7 cellular contexts compared by ENCODE assay signal in the genomic region with DNA sequence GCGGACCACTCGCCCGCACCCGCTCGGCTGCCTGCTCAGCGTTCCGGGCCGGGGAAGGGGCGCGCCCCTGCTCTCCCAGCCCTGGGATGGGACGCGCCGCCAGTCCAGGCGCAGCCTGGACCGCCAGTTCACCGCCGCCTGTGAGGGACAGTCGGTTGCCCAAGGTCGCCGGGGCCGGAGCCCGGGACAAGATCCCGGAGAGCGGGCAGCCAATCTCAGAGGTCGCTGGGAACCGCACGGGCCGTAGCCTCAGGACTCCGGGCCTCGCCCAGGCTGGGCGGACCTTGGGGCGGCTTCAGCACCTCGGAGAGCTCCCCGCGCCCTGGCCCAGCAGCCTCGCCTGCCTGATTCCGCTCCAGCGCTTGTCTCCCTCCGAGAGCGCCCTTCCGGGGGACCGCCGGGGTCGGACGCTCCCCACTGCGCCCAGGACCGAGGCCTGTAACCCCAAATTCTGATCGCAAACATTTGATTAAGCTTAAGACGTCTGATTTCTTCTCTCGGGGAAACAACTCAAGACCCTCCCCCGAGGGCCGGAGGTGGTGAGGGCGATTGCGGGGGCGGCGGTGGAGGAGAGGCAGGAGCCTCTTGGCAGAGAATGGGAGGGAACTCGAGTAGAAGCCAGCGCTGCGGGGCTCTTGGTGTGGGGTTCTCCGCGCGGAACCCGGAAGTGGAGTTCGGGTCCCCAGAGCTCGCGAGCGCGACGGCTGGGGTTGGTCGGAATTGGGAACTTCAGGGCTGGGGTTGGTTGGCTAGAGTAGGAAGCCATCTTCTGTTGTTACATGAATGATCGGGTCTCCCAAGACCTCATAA. TPM values are rescaled to one million over a fixed set of nuclear protein-coding genes. Genes with fewer than 3 reads are reported as not detected.
DNase-seq lines count a peak whose midpoint lies in the region; ATAC-seq and TF ChIP-seq lines count a peak whose summit lies in the region.

No MANE protein-coding gene starts in this region.

- ATAC-seq in GM18520 (IDR thresholded peaks at IDR 0.05; ENCODE audit: unreplicated experiment) = peak; percentile 36
- peak; percentile 57 for ATAC-seq in HG03045 (IDR thresholded peaks at IDR 0.05; ENCODE audit: unreplicated experiment)
- ATAC-seq in stimulated activated naive B cell treated with anti-CD40 and anti-IgM and Interleukin-4, amounts not matched to agents 10 μg/mL and 1 μg/mL and 100 μg/mL, for 72 hours (replicated peaks) = peak; percentile 80 to 84

- peak; percentile 77 for DNase-seq in activated T-helper 2 cell treated with anti-CD3 and anti-CD28 coated beads, Interferon-gamma antibody, Interleukin-2, Interleukin-4, amounts not matched to agents 10 μg/mL and 5 μg/mL and 100 μg/mL, durations not matched to agents 14 hours and 24 hours and 36 hours (ENCODE audit: low spot score)
- peak; percentile 82 for DNase-seq in fibroblast of pulmonary artery (ENCODE audit: low read depth)
- peak; percentile 62 for DNase-seq in stimulated activated naive B cell treated with anti-CD40 and anti-IgM and Interleukin-4, amounts not matched to agents 10 μg/mL and 1 μg/mL and 100 μg/mL, for 72 hours

- no peaks in the 10 kb centered on the region for H3K9me3 Mint-ChIP-seq in activated T-helper 2 cell treated with anti-CD3 and anti-CD28 coated beads, Interferon-gamma antibody, Interleukin-2, Interleukin-4, amounts not matched to agents 10 μg/mL and 5 μg/mL and 100 μg/mL, durations not matched to agents 14 hours and 24 hours and 36 hours
- no peaks in the 10 kb centered on the region for H3K9me3 Mint-ChIP-seq in nephron
- H3K9me3 Mint-ChIP-seq in stimulated activated naive B cell treated with anti-CD40 and anti-IgM and Interleukin-4, amounts not matched to agents 10 μg/mL and 1 μg/mL and 100 μg/mL, for 72 hours = no peaks in the 10 kb centered on the region

- H3K4me3 Mint-ChIP-seq in activated T-helper 2 cell treated with anti-CD3 and anti-CD28 coated beads, Interferon-gamma antibody, Interleukin-2, Interleukin-4, amounts not matched to agents 10 μg/mL and 5 μg/mL and 100 μg/mL, durations not matched to agents 14 hours and 24 hours and 36 hours (ENCODE audit: low read depth) = peak overlapping the region; percentile 71
- peak overlapping the region; percentile 82 to 86 (median 83) for H3K4me3 Mint-ChIP-seq in nephron
- H3K4me3 Mint-ChIP-seq in stimulated activated naive B cell treated with anti-CD40 and anti-IgM and Interleukin-4, amounts not matched to agents 10 μg/mL and 1 μg/mL and 100 μg/mL, for 72 hours = peak overlapping the region; percentile 81 to 84

- H3K27me3 Mint-ChIP-seq in activated T-helper 2 cell treated with anti-CD3 and anti-CD28 coated beads, Interferon-gamma antibody, Interleukin-2, Interleukin-4, amounts not matched to agents 10 μg/mL and 5 μg/mL and 100 μg/mL, durations not matched to agents 14 hours and 24 hours and 36 hours (ENCODE audit: low read depth) = peaks cover 43% of the 10 kb centered on the region
- H3K27me3 Mint-ChIP-seq in nephron (ENCODE audit: low read depth) = peaks cover 53% of the 10 kb centered on the region
- peaks cover 45 to 48% of the 10 kb centered on the region in 2 donors for H3K27me3 Mint-ChIP-seq in stimulated activated naive B cell treated with anti-CD40 and anti-IgM and Interleukin-4, amounts not matched to agents 10 μg/mL and 1 μg/mL and 100 μg/mL, for 72 hours

- no peak for TF ChIP-seq CTCF in fibroblast of pulmonary artery (IDR thresholded peaks at IDR 0.05; ENCODE audit: low read length, missing control alignments)
- TF ChIP-seq CTCF in nephron (IDR thresholded peaks at IDR 0.05; ENCODE audit: unreplicated experiment in 3 of 3) = no peak

- H3K27ac Mint-ChIP-seq in activated T-helper 2 cell treated with anti-CD3 and anti-CD28 coated beads, Interferon-gamma antibody, Interleukin-2, Interleukin-4, amounts not matched to agents 10 μg/mL and 5 μg/mL and 100 μg/mL, durations not matched to agents 14 hours and 24 hours and 36 hours = no peak overlapping the region
- H3K27ac Mint-ChIP-seq in nephron = no peak overlapping the region
- H3K27ac Mint-ChIP-seq in stimulated activated naive B cell treated with anti-CD40 and anti-IgM and Interleukin-4, amounts not matched to agents 10 μg/mL and 1 μg/mL and 100 μg/mL, for 72 hours = peak overlapping the region; percentile 87

- peak overlapping the region; percentile 40 for H3K4me3 ChIP-seq in fibroblast of pulmonary artery (replicated peaks; ENCODE audit: low read depth, low read length)

- intact Hi-C loops in activated T-helper 2 cell treated with anti-CD3 and anti-CD28 coated beads, Interferon-gamma antibody, Interleukin-2, Interleukin-4, amounts not matched to agents 10 μg/mL and 5 μg/mL and 100 μg/mL, durations not matched to agents 14 hours and 24 hours and 36 hours (cut with micrococcal nuclease) = no loop called here

- H3K4me1 Mint-ChIP-seq in activated T-helper 2 cell treated with anti-CD3 and anti-CD28 coated beads, Interferon-gamma antibody, Interleukin-2, Interleukin-4, amounts not matched to agents 10 μg/mL and 5 μg/mL and 100 μg/mL, durations not matched to agents 14 hours and 24 hours and 36 hours (ENCODE audit: low read depth) = peaks cover 15% of the 10 kb centered on the region
- peaks cover 20% of the 10 kb centered on the region for H3K4me1 Mint-ChIP-seq in nephron
- H3K4me1 Mint-ChIP-seq in stimulated activated naive B cell treated with anti-CD40 and anti-IgM and Interleukin-4, amounts not matched to agents 10 μg/mL and 1 μg/mL and 100 μg/mL, for 72 hours = peaks cover 22 to 32% of the 10 kb centered on the region in 2 donors

- no peaks in the 10 kb centered on the region for H3K36me3 Mint-ChIP-seq in activated T-helper 2 cell treated with anti-CD3 and anti-CD28 coated beads, Interferon-gamma antibody, Interleukin-2, Interleukin-4, amounts not matched to agents 10 μg/mL and 5 μg/mL and 100 μg/mL, durations not matched to agents 14 hours and 24 hours and 36 hours (ENCODE audit: low read depth)
- peaks cover 10% of the 10 kb centered on the region for H3K36me3 Mint-ChIP-seq in nephron (ENCODE audit: low read depth)
- H3K36me3 Mint-ChIP-seq in stimulated activated naive B cell treated with anti-CD40 and anti-IgM and Interleukin-4, amounts not matched to agents 10 μg/mL and 1 μg/mL and 100 μg/mL, for 72 hours = peaks cover 19 to 20% of the 10 kb centered on the region in 2 donors

TF ChIP-seq in PFSK-1, 5 proteins besides CTCF, POLR2A, EP300 and RAD21:
- TF ChIP-seq POLR2AphosphoS5 (IDR thresholded peaks at IDR 0.05; ENCODE audit: low read depth, low read length) = no peak
- TF ChIP-seq SIN3A (IDR thresholded peaks at IDR 0.05; ENCODE audit: borderline replicate concordance, insufficient read depth, low read length) = peak; percentile 99
- TF ChIP-seq REST (IDR thresholded peaks at IDR 0.05; ENCODE audit: insufficient read depth in 1 of 2, low read depth in 2 of 2, low read length in 2 of 2) = peak; percentile 99

RNA-seq across cellular contexts. Expression of gene CHRM4, which starts 1.1 kb away (rescaled TPM):
- polyA plus RNA-seq in PFSK-1 (2012; ENCODE audit: insufficient read length, low read depth) = 1.3 TPM
- total RNA-seq in activated T-helper 2 cell treated with anti-CD3 and anti-CD28 coated beads, Interferon-gamma antibody, Interleukin-2, Interleukin-4, amounts not matched to agents 10 μg/mL and 5 μg/mL and 100 μg/mL, durations not matched to agents 14 hours and 24 hours and 36 hours = 0.11 and 0.23 TPM in 2 replicates

RNA-seq across cellular contexts. Expression of gene MDK, which starts 11.2 kb away (rescaled TPM):
- polyA plus RNA-seq in PFSK-1 (2012; ENCODE audit: insufficient read length, low read depth) = 401 TPM
- 2.8 and 4.5 TPM in 2 replicates for total RNA-seq in activated T-helper 2 cell treated with anti-CD3 and anti-CD28 coated beads, Interferon-gamma antibody, Interleukin-2, Interleukin-4, amounts not matched to agents 10 μg/mL and 5 μg/mL and 100 μg/mL, durations not matched to agents 14 hours and 24 hours and 36 hours

RNA-seq across cellular contexts. Expression of gene DGKZ, which starts 45.4 kb away (rescaled TPM):
- polyA plus RNA-seq in PFSK-1 (2012; ENCODE audit: insufficient read length, low read depth) = 128 TPM
- total RNA-seq in activated T-helper 2 cell treated with anti-CD3 and anti-CD28 coated beads, Interferon-gamma antibody, Interleukin-2, Interleukin-4, amounts not matched to agents 10 μg/mL and 5 μg/mL and 100 μg/mL, durations not matched to agents 14 hours and 24 hours and 36 hours = 82.3 and 86.1 TPM in 2 replicates

Comparison
In these comparisons a context has a peak if more than half of its experiments do, and no peak if none do; other contexts are left out.
1. Peak in every context shown above with its lines: DNase-seq, ATAC-seq and H3K4me3 ChIP-seq.